Comparison of ENCODE assay signal across 25 cellular contexts in the genomic region with DNA sequence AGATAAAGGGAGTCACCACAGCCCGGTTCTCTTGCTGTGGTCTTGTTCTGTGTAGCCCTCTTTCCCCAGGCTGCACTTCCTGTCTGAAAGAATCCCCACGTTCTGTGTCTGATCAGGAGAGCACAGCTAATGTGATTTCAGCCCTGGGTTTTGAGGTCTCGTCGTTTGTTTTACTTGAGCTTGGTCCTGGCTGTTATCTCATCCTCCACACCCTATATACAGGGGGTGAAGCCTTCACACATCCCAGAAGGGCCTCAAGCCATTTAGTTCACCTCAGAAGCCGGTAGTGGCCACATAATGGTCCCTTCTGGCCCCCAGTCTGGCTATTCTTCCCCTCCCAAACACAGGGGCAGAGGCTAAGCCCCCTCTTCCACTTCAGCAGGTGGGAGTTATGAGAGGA.
"Had no signal": no experiment of that assay in that cellular context is flagged by ENCODE, and none has a peak within 500 bp of the region (broad histone marks: within the 10 kb centered on the region; RNA-seq: fewer than 3 reads in every experiment).

No MANE protein-coding gene starts in this region.

- H3K36me3 ChIP-seq: ovary had no signal

- H3K4me3 Mint-ChIP-seq: activated naive CD4-positive, alpha-beta T cell treated with anti-CD3 and anti-CD28 coated beads for 36 hours; activated naive CD8-positive, alpha-beta T cell treated with anti-CD3 and anti-CD28 coated beads for 36 hours; activated T-helper 1 cell treated with anti-CD3 and anti-CD28 coated beads, Interleukin-12 subunit alpha, Interleukin-12 subunit beta, Interleukin-2, Interleukin-4 antibody, amounts not matched to agents 30 ng/mL and 10 ng/mL and 1 ng/mL, durations not matched to agents 14 hours and 24 hours and 36 hours; naive thymus-derived CD4-positive, alpha-beta T cell had no signal

- H3K27ac Mint-ChIP-seq: activated naive CD4-positive, alpha-beta T cell treated with anti-CD3 and anti-CD28 coated beads for 36 hours; activated naive CD8-positive, alpha-beta T cell treated with anti-CD3 and anti-CD28 coated beads for 36 hours; activated T-helper 1 cell treated with anti-CD3 and anti-CD28 coated beads, Interleukin-12 subunit alpha, Interleukin-12 subunit beta, Interleukin-2, Interleukin-4 antibody, amounts not matched to agents 30 ng/mL and 10 ng/mL and 1 ng/mL, durations not matched to agents 14 hours and 24 hours and 36 hours; naive thymus-derived CD4-positive, alpha-beta T cell; progenitor cell of endocrine pancreas had no signal

- H3K4me3 ChIP-seq: adrenal gland, body of pancreas, coronary artery, ovary, skin epidermis had no signal

- H3K27me3 ChIP-seq: adrenal gland, body of pancreas, ovary had no signal

- H3K4me1 ChIP-seq: body of pancreas had no signal

- ATAC-seq: activated CD4-positive, CD25-positive, alpha-beta regulatory T cell treated with anti-CD3 and anti-CD28 coated beads, Interleukin-2, amount 50 U/mL, for 24 hours; body of pancreas; naive thymus-derived CD4-positive, alpha-beta T cell; sciatic nerve; stimulated activated naive CD8-positive, alpha-beta T cell treated with anti-CD3 and anti-CD28 coated beads, Interleukin-15, Interleukin-2, amounts not matched to agents 100 U/mL and 50 U/mL, for 24 hours had no signal

- DNase-seq: activated CD4-positive, alpha-beta T cell treated with anti-CD3 and anti-CD28 coated beads for 48 hours; activated CD4-positive, alpha-beta T cell treated with anti-CD3 and anti-CD28 coated beads, Interleukin-2, amount 50 U/mL, for 48 hours; activated CD8-positive, alpha-beta memory T cell treated with anti-CD3 and anti-CD28 coated beads for 24 hours; activated effector memory CD4-positive, alpha-beta T cell treated with anti-CD3 and anti-CD28 coated beads, Interleukin-2, amount 50 U/mL, for 16 hours; activated naive CD4-positive, alpha-beta T cell treated with anti-CD3 and anti-CD28 coated beads for 36 hours; activated naive CD8-positive, alpha-beta T cell treated with anti-CD3 and anti-CD28 coated beads for 36 hours; activated T-cell treated with anti-CD3 and anti-CD28 coated beads, Interleukin-2, amount 50 U/mL, for 1 hour; adrenal gland; aorta; body of pancreas; foreskin fibroblast; hypothalamus; naive thymus-derived CD4-positive, alpha-beta T cell; ovary; stimulated activated CD4-positive, alpha-beta T cell treated with anti-CD3 and anti-CD28 coated beads, Interleukin-12 subunit alpha, Interleukin-12 subunit beta, amount 100 ng/mL, for 4 hours; stimulated activated CD4-positive, alpha-beta T cell treated with anti-CD3 and anti-CD28 coated beads, Interleukin-4, amount 100 ng/mL, for 1 hour; stimulated activated naive CD8-positive, alpha-beta T cell treated with anti-CD3 and anti-CD28 coated beads, Interleukin-15, Interleukin-2, amounts not matched to agents 100 U/mL and 50 U/mL, for 24 hours; T-helper 1 cell; WERI-Rb-1 had no signal

- H3K9me3 Mint-ChIP-seq: activated naive CD4-positive, alpha-beta T cell treated with anti-CD3 and anti-CD28 coated beads for 36 hours; activated naive CD8-positive, alpha-beta T cell treated with anti-CD3 and anti-CD28 coated beads for 36 hours; activated T-helper 1 cell treated with anti-CD3 and anti-CD28 coated beads, Interleukin-12 subunit alpha, Interleukin-12 subunit beta, Interleukin-2, Interleukin-4 antibody, amounts not matched to agents 30 ng/mL and 10 ng/mL and 1 ng/mL, durations not matched to agents 14 hours and 24 hours and 36 hours; naive thymus-derived CD4-positive, alpha-beta T cell had no signal

- H3K9me3 ChIP-seq: adrenal gland, body of pancreas, ovary had no signal

- H3K27ac ChIP-seq: body of pancreas, coronary artery, ovary, skin epidermis, WERI-Rb-1 had no signal

- H3K27me3 Mint-ChIP-seq: activated naive CD8-positive, alpha-beta T cell treated with anti-CD3 and anti-CD28 coated beads for 36 hours; naive thymus-derived CD4-positive, alpha-beta T cell; progenitor cell of endocrine pancreas had no signal
